8 cellular contexts compared by ENCODE assay signal in genomic region chr4:157992038-157992706, GRCh38.
DNase-seq lines count a peak whose midpoint lies in the region; ATAC-seq and TF ChIP-seq lines count a peak whose summit lies in the region.

No MANE protein-coding gene starts in this region.

- intact Hi-C loops in head of caudate nucleus (cut with DNase I) = loop anchor here (10.0 kb wide), 1 partner anchor 263 kb away; no protein-coding TSS in a partner anchor

- no peaks in the 10 kb centered on the region for H3K9me3 Mint-ChIP-seq in activated CD8-positive, alpha-beta T cell treated with anti-CD3 and anti-CD28 coated beads, Interleukin-2, amount 10 ng/mL, durations not matched to agents 7 days and 5 days (ENCODE audit: insufficient read depth)
- no peaks in the 10 kb centered on the region for H3K9me3 Mint-ChIP-seq in progenitor cell of endocrine pancreas (ENCODE audit: low read depth)

- CTCF ChIA-PET in HEK293T (lab: Yijun Ruan, JAX) = no interaction called here
- CTCF ChIA-PET in activated CD8-positive, alpha-beta T cell treated with anti-CD3 and anti-CD28 coated beads, Interleukin-2, amount 10 ng/mL, durations not matched to agents 7 days and 5 days (lab: Charles Lee) = no interaction called here

- ATAC-seq in activated CD8-positive, alpha-beta T cell treated with anti-CD3 and anti-CD28 coated beads, Interleukin-2, amount 10 ng/mL, durations not matched to agents 7 days and 5 days = no peak

- no peak overlapping the region for H3K4me3 Mint-ChIP-seq in activated CD8-positive, alpha-beta T cell treated with anti-CD3 and anti-CD28 coated beads, Interleukin-2, amount 10 ng/mL, durations not matched to agents 7 days and 5 days
- H3K4me3 Mint-ChIP-seq in progenitor cell of endocrine pancreas (ENCODE audit: low read depth) = no peak overlapping the region

- TF ChIP-seq CTCF in progenitor cell of endocrine pancreas (IDR thresholded peaks at IDR 0.05; ENCODE audit: unreplicated experiment) = peak; percentile 83

- no peaks in the 10 kb centered on the region for H3K36me3 Mint-ChIP-seq in activated CD8-positive, alpha-beta T cell treated with anti-CD3 and anti-CD28 coated beads, Interleukin-2, amount 10 ng/mL, durations not matched to agents 7 days and 5 days (ENCODE audit: low read depth)
- H3K36me3 Mint-ChIP-seq in progenitor cell of endocrine pancreas (ENCODE audit: insufficient read depth) = no peaks in the 10 kb centered on the region

- no peaks in the 10 kb centered on the region for H3K27me3 Mint-ChIP-seq in activated CD8-positive, alpha-beta T cell treated with anti-CD3 and anti-CD28 coated beads, Interleukin-2, amount 10 ng/mL, durations not matched to agents 7 days and 5 days (ENCODE audit: low read depth)
- no peaks in the 10 kb centered on the region for H3K27me3 Mint-ChIP-seq in progenitor cell of endocrine pancreas

- DNase-seq in NCI-H2196 (lab: John Stamatoyannopoulos, UW; ENCODE audit: unreplicated experiment) = peak; percentile 48
- no peak for DNase-seq in NCI-H2196 treated with DMSO at 0.1 percent for 48 hours (lab: John Stamatoyannopoulos, UW; ENCODE audit: unreplicated experiment)
- peak; percentile 12 for DNase-seq in HEK293T (ENCODE audit: extremely low spot score)
- DNase-seq in NCI-H2171 (lab: John Stamatoyannopoulos, UW) = peak; percentile 6
- DNase-seq in activated CD8-positive, alpha-beta T cell treated with anti-CD3 and anti-CD28 coated beads, Interleukin-2, amount 10 ng/mL, durations not matched to agents 7 days and 5 days = peak; percentile 49
- peak in 22 of 42 donors; percentile 4 to 89 (median 68) for DNase-seq in head of caudate nucleus
- peak; percentile 11 for DNase-seq in progenitor cell of endocrine pancreas (ENCODE audit: low spot score, unreplicated experiment)
- DNase-seq in stimulated activated naive CD4-positive, alpha-beta T cell treated with Interleukin-2 at 50 U/mL for 16 hours (lab: John Stamatoyannopoulos, UW) = no peak

- no peak overlapping the region for H3K27ac Mint-ChIP-seq in activated CD8-positive, alpha-beta T cell treated with anti-CD3 and anti-CD28 coated beads, Interleukin-2, amount 10 ng/mL, durations not matched to agents 7 days and 5 days
- no peak overlapping the region for H3K27ac Mint-ChIP-seq in progenitor cell of endocrine pancreas

- no peaks in the 10 kb centered on the region for H3K4me1 Mint-ChIP-seq in activated CD8-positive, alpha-beta T cell treated with anti-CD3 and anti-CD28 coated beads, Interleukin-2, amount 10 ng/mL, durations not matched to agents 7 days and 5 days (ENCODE audit: low read depth)
- H3K4me1 Mint-ChIP-seq in progenitor cell of endocrine pancreas (ENCODE audit: low read depth) = peaks cover 33% of the 10 kb centered on the region

- POLR2A ChIA-PET in HEK293T (lab: Yijun Ruan, JAX) = no interaction called here
- POLR2A ChIA-PET in activated CD8-positive, alpha-beta T cell treated with anti-CD3 and anti-CD28 coated beads, Interleukin-2, amount 10 ng/mL, durations not matched to agents 7 days and 5 days (lab: Charles Lee) = no interaction called here

TF ChIP-seq in HEK293T, 16 proteins besides CTCF, POLR2A, EP300 and RAD21:
- no peak for TF ChIP-seq FOXK2 (IDR thresholded peaks at IDR 0.05)
- no peak for TF ChIP-seq FOXM1 (IDR thresholded peaks at IDR 0.05; ENCODE audit: borderline replicate concordance)
- no peak for TF ChIP-seq CTBP1 (IDR thresholded peaks at IDR 0.05; ENCODE audit: borderline replicate concordance)
- TF ChIP-seq HDGF (IDR thresholded peaks at IDR 0.05; ENCODE audit: borderline replicate concordance) = no peak
- no peak for TF ChIP-seq ELF4 (IDR thresholded peaks at IDR 0.05)
- TF ChIP-seq NFRKB (IDR thresholded peaks at IDR 0.05) = no peak
- TF ChIP-seq ZNF384 (IDR thresholded peaks at IDR 0.05) = no peak
- TF ChIP-seq ARNT (IDR thresholded peaks at IDR 0.05) = no peak
- TF ChIP-seq BHLHE40 (IDR thresholded peaks at IDR 0.05; ENCODE audit: borderline replicate concordance) = no peak
- TF ChIP-seq LEF1 (IDR thresholded peaks at IDR 0.05; ENCODE audit: borderline replicate concordance) = no peak

Comparison
In these comparisons a context has a peak if more than half of its experiments do, and no peak if none do; other contexts are left out.
1. DNase-seq: peak in NCI-H2196 (single experiment), HEK293T (single experiment), NCI-H2171 (single experiment), activated CD8-positive, alpha-beta T cell treated with anti-CD3 and anti-CD28 coated beads, Interleukin-2, amount 10 ng/mL, durations not matched to agents 7 days and 5 days (single experiment), head of caudate nucleus (22 of 42) and progenitor cell of endocrine pancreas (single experiment); none in NCI-H2196 treated with DMSO at 0.1 percent for 48 hours (single experiment) and stimulated activated naive CD4-positive, alpha-beta T cell treated with Interleukin-2 at 50 U/mL for 16 hours (single experiment).